9 cellular contexts compared by ENCODE assay signal in genomic region chr1:193111641-193112090, GRCh38. TPM values are rescaled to one million over a fixed set of nuclear protein-coding genes. Genes with fewer than 3 reads are reported as not detected.
DNase-seq lines count a peak whose midpoint lies in the region; ATAC-seq, FAIRE-seq and TF ChIP-seq lines count a peak whose summit lies in the region.
"Had no signal": no experiment of that assay in that cellular context is flagged by ENCODE, and none has a peak within 500 bp of the region (broad histone marks: within the 10 kb centered on the region; RNA-seq: fewer than 3 reads in every experiment).

No MANE protein-coding gene starts in this region.

- H3K9me3 Mint-ChIP-seq in natural killer cell, result no peaks in the 10 kb centered on the region
- H3K9me3 Mint-ChIP-seq: activated B cell treated with CpG ODN at 0.5 μM for 24 hours had no signal

- no peak for ATAC-seq in natural killer cell

- H2AFZ ChIP-seq in parathyroid adenoma, result peak overlapping the region; percentile 70

- intact Hi-C loops in esophagus muscularis mucosa (cut with DNase I), result loop anchor here (10.0 kb wide), 1 partner anchor 507 kb away; no protein-coding TSS in a partner anchor
- intact Hi-C loops in natural killer cell (cut with micrococcal nuclease), result no loop called here

- no peaks in the 10 kb centered on the region for H3K79me2 ChIP-seq in parathyroid adenoma

- peak overlapping the region; percentile 30 to 57 (median 54) for H3K27ac ChIP-seq in esophagus muscularis mucosa (replicated peaks in 1 of 4)
- H3K27ac ChIP-seq in parathyroid adenoma, result no peak overlapping the region

- no peaks in the 10 kb centered on the region for H3K9me3 ChIP-seq in esophagus muscularis mucosa
- no peaks in the 10 kb centered on the region for H3K9me3 ChIP-seq in parathyroid adenoma (ENCODE audit: control insufficient read depth, low read length)

- H3K4me2 ChIP-seq in parathyroid adenoma (ENCODE audit: low read length), result no peak overlapping the region

- no peak for TF ChIP-seq POLR2A in esophagus muscularis mucosa (IDR thresholded peaks at IDR 0.05; ENCODE audit: low read depth)
- no peak for TF ChIP-seq POLR2A in GM12891 (IDR thresholded peaks at IDR 0.05; ENCODE audit: low read depth, low read length)

- TF ChIP-seq CTCF in esophagus muscularis mucosa (IDR thresholded peaks at IDR 0.05) (no peak), parathyroid adenoma (IDR thresholded peaks at IDR 0.05) (no peak), natural killer cell (IDR thresholded peaks at IDR 0.05) (no peak)

- no peaks in the 10 kb centered on the region for H3K36me3 Mint-ChIP-seq in natural killer cell

- H3K4me1 ChIP-seq in esophagus muscularis mucosa, result peaks cover 20 to 39% (median 30%) of the 10 kb centered on the region in 4 donors
- H3K4me1 ChIP-seq in parathyroid adenoma, result no peaks in the 10 kb centered on the region

- FAIRE-seq in GM12891 (lab: Jason Lieb, UNC), result no peak

- no peaks in the 10 kb centered on the region for H3K4me1 Mint-ChIP-seq in natural killer cell
- H3K4me1 Mint-ChIP-seq: activated B cell treated with CpG ODN at 0.5 μM for 24 hours had no signal

- H3K27me3 Mint-ChIP-seq in natural killer cell (ENCODE audit: low read depth in 2 of 2), result peaks cover 2 to 21% of the 10 kb centered on the region in 2 donors
- H3K27me3 Mint-ChIP-seq: activated B cell treated with CpG ODN at 0.5 μM for 24 hours had no signal

- H3K4me3 ChIP-seq in esophagus muscularis mucosa (no peak overlapping the region), parathyroid adenoma (ENCODE audit: low read depth, low read length) (no peak overlapping the region)

- no peak for TF ChIP-seq EP300 in esophagus muscularis mucosa (IDR thresholded peaks at IDR 0.05)

- no peak overlapping the region for H3K4me3 Mint-ChIP-seq in natural killer cell
- H3K4me3 Mint-ChIP-seq: activated B cell treated with CpG ODN at 0.5 μM for 24 hours had no signal

- H3K27me3 ChIP-seq in esophagus muscularis mucosa (no peaks in the 10 kb centered on the region), parathyroid adenoma (ENCODE audit: control insufficient read depth, insufficient read depth, low read length) (no peaks in the 10 kb centered on the region)

- 37% methylated on average over 6 of the region's 6 CpGs for WGBS in esophagus muscularis mucosa

- peak; percentile 88 for DNase-seq in ELR (ENCODE audit: low read depth)
- DNase-seq in NCI-H460 (ENCODE audit: extremely low read depth, low read depth), result peak; percentile 91
- DNase-seq in esophagus muscularis mucosa (ENCODE audit: extremely low spot score), result no peak
- no peak for DNase-seq in natural killer cell
- DNase-seq in NCI-H510A treated with DMSO at 0.1 percent for 48 hours (lab: John Stamatoyannopoulos, UW), result no peak
- no peak for DNase-seq in GM12891 (ENCODE audit: insufficient read length, low spot score)
- no peak for DNase-seq in ecto neural progenitor cell (ENCODE audit: low spot score)
- DNase-seq: activated B cell treated with CpG ODN at 0.5 μM for 24 hours had no signal

- no peak overlapping the region for H3K27ac Mint-ChIP-seq in natural killer cell
- H3K27ac Mint-ChIP-seq: activated B cell treated with CpG ODN at 0.5 μM for 24 hours had no signal

- H3K9ac ChIP-seq in parathyroid adenoma, result no peak overlapping the region

- H3K36me3 ChIP-seq in esophagus muscularis mucosa (no peaks in the 10 kb centered on the region), parathyroid adenoma (ENCODE audit: control insufficient read depth, insufficient read depth, low read length) (no peaks in the 10 kb centered on the region)

TF ChIP-seq in GM12891, 5 proteins besides CTCF, POLR2A, EP300 and RAD21:
- TF ChIP-seq TAF1 (IDR thresholded peaks at IDR 0.05; ENCODE audit: low read depth, low read length) (no peak), PAX5 (IDR thresholded peaks at IDR 0.05; ENCODE audit: insufficient read depth, low read length, severe bottlenecking) (no peak), POU2F2 (IDR thresholded peaks at IDR 0.05; ENCODE audit: low read depth, low read length) (no peak), SPI1 (IDR thresholded peaks at IDR 0.05; ENCODE audit: low read depth, low read length) (no peak), POLR2AphosphoS5 (IDR thresholded peaks at IDR 0.05; ENCODE audit: low read depth, low read length) (no peak)
TF ChIP-seq in GM12891: peak in this region for 0.

RNA-seq across cellular contexts. Expression of gene GLRX2, which starts 6.5 kb away (rescaled TPM):
- total RNA-seq in NCI-H460 (2014; rRNA removed; shearing (Covaris generic)), result 65.5 and 80.0 TPM in 2 replicates
- polyA plus RNA-seq in NCI-H460 (2014; cell fraction: nucleus; rRNA removed), result 30.4 and 43.9 TPM in 2 replicates
- total RNA-seq in esophagus muscularis mucosa, result 10 to 100 TPM in 2 of 4 donors, 1 to 10 TPM in 2; 8.1 to 12.1 (median 10.0) TPM
- total RNA-seq in natural killer cell, result 10 to 100 TPM in 1 of 3 donors, 1 to 10 TPM in 2; 7.7 to 11.3 (median 9.5) TPM
- polyA plus RNA-seq in GM12891 (2012; ENCODE audit: low read depth, missing spikeins), result 14.3 TPM

RNA-seq across cellular contexts. Expression of gene CDC73, which starts 10.2 kb away (rescaled TPM):
- 33.8 and 42.8 TPM in 2 replicates for total RNA-seq in NCI-H460 (2014; rRNA removed; shearing (Covaris generic))
- 13.5 and 15.6 TPM in 2 replicates for polyA plus RNA-seq in NCI-H460 (2014; cell fraction: nucleus; rRNA removed)
- total RNA-seq in esophagus muscularis mucosa, result 10 to 100 TPM; 45.4 to 66.9 (median 46.0) TPM
- total RNA-seq in natural killer cell, result 10 to 100 TPM; 73.2 to 86.0 (median 82.6) TPM
- 13.9 TPM for polyA plus RNA-seq in GM12891 (2012; ENCODE audit: low read depth, missing spikeins)

RNA-seq across cellular contexts. Expression of gene RO60, which starts 52.3 kb away (rescaled TPM):
- 229 and 239 TPM in 2 replicates for total RNA-seq in NCI-H460 (2014; rRNA removed; shearing (Covaris generic))
- 27.8 and 50.4 TPM in 2 replicates for polyA plus RNA-seq in NCI-H460 (2014; cell fraction: nucleus; rRNA removed)
- total RNA-seq in esophagus muscularis mucosa (100 to 1,000 TPM; 112 to 277 (median 168) TPM), natural killer cell (10 to 100 TPM; 74.3 to 95.5 (median 78.9) TPM)
- polyA plus RNA-seq in GM12891 (2012; ENCODE audit: low read depth, missing spikeins), result 14.8 TPM

RNA-seq across cellular contexts. Expression of gene UCHL5, which starts 52.5 kb away (rescaled TPM):
- 78.0 and 93.7 TPM in 2 replicates for total RNA-seq in NCI-H460 (2014; rRNA removed; shearing (Covaris generic))
- polyA plus RNA-seq in NCI-H460 (2014; cell fraction: nucleus; rRNA removed), result 81.9 and 98.2 TPM in 2 replicates
- total RNA-seq in esophagus muscularis mucosa (10 to 100 TPM; 24.0 to 33.8 (median 28.8) TPM), natural killer cell (10 to 100 TPM; 44.3 to 53.9 (median 51.9) TPM)
- polyA plus RNA-seq in GM12891 (2012; ENCODE audit: low read depth, missing spikeins), result 42.7 TPM

Comparison
In these comparisons a context has a peak if more than half of its experiments do, and no peak if none do; other contexts are left out.
1. DNase-seq: peak in ELR (single experiment) and NCI-H460 (single experiment); none in esophagus muscularis mucosa (single experiment), natural killer cell (single experiment), NCI-H510A treated with DMSO at 0.1 percent for 48 hours (single experiment), GM12891 (single experiment) and ecto neural progenitor cell (single experiment).